14 cellular contexts compared by ENCODE assay signal in the genomic region with DNA sequence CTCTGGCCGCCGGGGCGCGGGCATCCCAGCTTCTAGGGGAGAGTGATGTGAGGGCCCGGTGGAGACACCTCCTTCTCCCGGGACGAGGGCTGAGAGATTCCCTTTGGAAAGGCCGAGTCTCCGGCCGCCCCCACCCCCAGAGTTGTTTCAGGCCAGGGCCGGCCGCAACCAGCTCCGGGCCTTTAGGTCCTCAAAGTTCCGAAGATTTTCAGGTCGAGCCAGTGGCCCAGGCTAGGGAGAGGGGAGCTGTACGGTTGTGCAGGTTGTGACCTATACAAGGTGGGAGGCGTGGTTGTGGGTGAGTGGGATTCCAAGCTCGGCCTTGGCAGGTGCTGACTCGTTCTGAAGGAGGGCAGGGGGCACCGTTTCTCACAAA. TPM values are rescaled to one million over a fixed set of nuclear protein-coding genes. Genes with fewer than 3 reads are reported as not detected.
DNase-seq lines count a peak whose midpoint lies in the region; ATAC-seq, FAIRE-seq and TF ChIP-seq lines count a peak whose summit lies in the region.
"Had no signal": no experiment of that assay in that cellular context is flagged by ENCODE, and none has a peak within 500 bp of the region (broad histone marks: within the 10 kb centered on the region; RNA-seq: fewer than 3 reads in every experiment).

No MANE protein-coding gene starts in this region.

- H3K27me3 ChIP-seq in Peyer's patch (peaks cover 0 to 12% of the 10 kb centered on the region in 2 donors), heart right ventricle (peaks cover 0 to 51% (median 21%) of the 10 kb centered on the region in 7 donors), HepG2 (ENCODE audit: control insufficient read depth in 1 of 2, insufficient read depth in 2 of 2, low read length in 2 of 2) (peaks cover 9 to 52% of the 10 kb centered on the region in 2 experiments; a peak in 4 of 5 replicates)

- no peak for TF ChIP-seq CTCF in AG09309 (IDR thresholded peaks at IDR 0.05; ENCODE audit: control insufficient read depth, insufficient read depth, low read depth, low read length, missing control alignments)
- no peak for TF ChIP-seq CTCF in Peyer's patch (IDR thresholded peaks at IDR 0.05)
- TF ChIP-seq CTCF in heart right ventricle (IDR thresholded peaks at IDR 0.05): no peak
- TF ChIP-seq CTCF in osteocyte (IDR thresholded peaks at IDR 0.05): no peak
- no peak for TF ChIP-seq CTCF in HepG2 (CRISPR knock-in tag; IDR thresholded peaks at IDR 0.05)

- no peak for TF ChIP-seq RAD21 in HepG2 (CRISPR knock-in tag; IDR thresholded peaks at IDR 0.05)

- H3K4me1 ChIP-seq in Peyer's patch: peaks cover 0 to 13% (median 4%) of the 10 kb centered on the region in 4 donors
- peaks cover 6 to 39% (median 25%) of the 10 kb centered on the region in 9 donors for H3K4me1 ChIP-seq in heart right ventricle
- peaks cover 51% of the 10 kb centered on the region for H3K4me1 ChIP-seq in HepG2 (ENCODE audit: insufficient read depth, low read length)

- CTCF ChIA-PET in HepG2 (lab: Yijun Ruan, JAX; ENCODE audit: low intra/inter-chr PET ratio, low total read pairs): no interaction called here

- FAIRE-seq in HepG2 (lab: Jason Lieb, UNC): no peak

- BruUV-seq in HepG2 (replicated peaks; lab: Mats Ljungman, UMichigan): no TSS peak

- no peaks in the 10 kb centered on the region for H3K79me2 ChIP-seq in HepG2 (ENCODE audit: insufficient read depth, low read length)

- H3K4me3 Mint-ChIP-seq in osteocyte (ENCODE audit: unreplicated experiment): peak overlapping the region; percentile 27

- H3K4me2 ChIP-seq in HepG2 (ENCODE audit: low read depth, low read length): no peak overlapping the region; the same call in 1 of the 2 replicates

- TF ChIP-seq POLR2A in Peyer's patch (IDR thresholded peaks at IDR 0.05) (no peak), HepG2 (IDR thresholded peaks at IDR 0.05; ENCODE audit: insufficient read depth in 1 of 2, low read depth in 2 of 2, low read length in 2 of 2) (no peak)

- POLR2A ChIA-PET in HepG2 (lab: Yijun Ruan, JAX): no interaction called here

- H3K9me3 Mint-ChIP-seq in osteocyte (ENCODE audit: unreplicated experiment): no peaks in the 10 kb centered on the region
- H3K9me3 Mint-ChIP-seq: activated B cell treated with CpG ODN at 0.5 μM for 24 hours had no signal

- H3K9me3 ChIP-seq in Peyer's patch (no peaks in the 10 kb centered on the region), heart right ventricle (no peaks in the 10 kb centered on the region), HepG2 (ENCODE audit: low read length) (no peaks in the 10 kb centered on the region)

- H3K27ac ChIP-seq in Peyer's patch: no peak overlapping the region
- peak overlapping the region in 2 of 10 donors; percentile 43 to 47 for H3K27ac ChIP-seq in heart right ventricle
- no peak overlapping the region for H3K27ac ChIP-seq in HepG2 (ENCODE audit: extremely low read length, insufficient read depth, low read length)

- H3K27me3 Mint-ChIP-seq in osteocyte (ENCODE audit: unreplicated experiment): peaks cover 5% of the 10 kb centered on the region

- no peak overlapping the region for H3K9ac ChIP-seq in HepG2 (ENCODE audit: insufficient read depth, low read depth, low read length)

- H3K4me3 ChIP-seq in AG09309 (ENCODE audit: control insufficient read depth, low read depth, low read length) (peak overlapping the region; percentile 48), Peyer's patch (peak overlapping the region; percentile 21 to 46 (median 40)), heart right ventricle (peak overlapping the region; percentile 29 to 63 (median 51)), HepG2 (replicated peaks in 1 of 3; ENCODE audit: insufficient read depth in 1 of 3, low read depth in 2 of 3, low read length in 3 of 3) (no peak overlapping the region)

- H4K20me1 ChIP-seq in HepG2 (ENCODE audit: insufficient read depth, low read length): no peaks in the 10 kb centered on the region

- TF ChIP-seq EP300 in HepG2 (IDR thresholded peaks at IDR 0.05; ENCODE audit: low read depth in 2 of 2, low read length in 2 of 2): no peak
- no peak for TF ChIP-seq EP300 in HepG2 (CRISPR knock-in tag; IDR thresholded peaks at IDR 0.05; ENCODE audit: borderline replicate concordance)

- peaks cover 46% of the 10 kb centered on the region for H3K4me1 Mint-ChIP-seq in osteocyte (ENCODE audit: unreplicated experiment)

- no peak overlapping the region for H3K27ac Mint-ChIP-seq in osteocyte (ENCODE audit: unreplicated experiment)
- H3K27ac Mint-ChIP-seq: activated B cell treated with CpG ODN at 0.5 μM for 24 hours; CD4-positive, alpha-beta memory T cell had no signal

- no peak overlapping the region for H2AFZ ChIP-seq in HepG2 (ENCODE audit: low read length)

- whole genome bisulfite sequencing in heart right ventricle, 2 donors: 27 to 32% methylated on average over 20 of the region's 20 CpGs
- WGBS in HepG2 (ENCODE audit: low lambda C conversion rate): 55% methylated on average over 13 of the region's 20 CpGs

- H3K36me3 ChIP-seq in Peyer's patch (no peaks in the 10 kb centered on the region), heart right ventricle (no peaks in the 10 kb centered on the region), HepG2 (replicated peaks in 1 of 2; ENCODE audit: control insufficient read depth in 1 of 2, insufficient read depth in 2 of 2, low read length in 2 of 2) (no peaks in the 10 kb centered on the region)

- H3K36me3 Mint-ChIP-seq in osteocyte (ENCODE audit: unreplicated experiment): no peaks in the 10 kb centered on the region
- H3K36me3 Mint-ChIP-seq: CD4-positive, alpha-beta memory T cell had no signal

- in situ Hi-C loops in HepG2 (cut with HindIII; ENCODE audit: extremely low pct_ligation_motif_present, low pct_unique_long_range_greater_than_20kb): no loop called here

- intact Hi-C loops in heart right ventricle (cut with DNase I): no loop called here
- intact Hi-C loops in HepG2 (cut with micrococcal nuclease; ENCODE audit: unreplicated experiment): no loop called here

- ATAC-seq in heart right ventricle (peak in 2 of 8 donors; percentile 10 to 11), HepG2 (no peak)

- no peak for DNase-seq in AG09309 (ENCODE audit: low read depth)
- DNase-seq in Peyer's patch: no peak
- no peak for DNase-seq in heart right ventricle
- DNase-seq in osteocyte (ENCODE audit: extremely low spot score, unreplicated experiment): no peak
- DNase-seq in NCI-H2196 (lab: John Stamatoyannopoulos, UW; ENCODE audit: unreplicated experiment): no peak
- no peak for DNase-seq in DMS79 treated with DMSO at 0.1 percent for 48 hours (lab: John Stamatoyannopoulos, UW)
- DNase-seq in HepG2 (ENCODE audit: low spot score): no peak
- no peak for DNase-seq in amniotic stem cell (lab: John Stamatoyannopoulos, UW)
- DNase-seq: activated B cell treated with CpG ODN at 0.5 μM for 24 hours; activated gamma-delta T cell; CD4-positive, alpha-beta memory T cell; MM.1S had no signal

RNA-seq across cellular contexts. Expression of gene ANKRD33, which starts 18.4 kb away (rescaled TPM):
- total RNA-seq in Peyer's patch (not detected), heart right ventricle (not detected), osteocyte (not detected in 2 replicates), HepG2 (2016; rRNA removed; fragmentation: Illumina TruSeq; extraction: Trizol) (not detected in 2 replicates)
- polyA plus RNA-seq in heart right ventricle (under 1 TPM in 1 of 2 donors, not detected in 1; 0.01 TPM), HepG2 (2011; rRNA removed) (0.04 and 0.07 TPM in 2 replicates)
- not detected in 2 replicates for total RNA-seq in HepG2 (2016; cell fraction: cytosol; rRNA removed; fragmentation: Illumina TruSeq; extraction: Trizol; ENCODE audit: low read depth)
- total RNA-seq in HepG2 (2016; cell fraction: insoluble cytoplasmic fraction; rRNA removed; fragmentation: Illumina TruSeq; extraction: Trizol): not detected in 2 replicates
- not detected in 2 replicates for total RNA-seq in HepG2 (2016; cell fraction: membrane; rRNA removed; fragmentation: Illumina TruSeq; extraction: Trizol)
- not detected in 2 replicates for total RNA-seq in HepG2 (2016; cell fraction: nucleus; rRNA removed; fragmentation: Illumina TruSeq; extraction: Trizol)
- polyA plus RNA-seq in HepG2 (2011; cell fraction: cytosol; rRNA removed): 0.03 and 0.04 TPM in 2 replicates
- polyA plus RNA-seq in HepG2 (2011; cell fraction: nucleus; rRNA removed): 0.16 and 0.33 TPM in 2 replicates
- polyA plus RNA-seq in HepG2 (2012): not detected in 2 replicates
- not detected in 2 replicates for polyA plus RNA-seq in HepG2 (2016; cell fraction: cytosol; fragmentation: Illumina TruSeq; extraction: Trizol; ENCODE audit: low read depth)
- polyA plus RNA-seq in HepG2 (2016; cell fraction: insoluble cytoplasmic fraction; fragmentation: Illumina TruSeq; extraction: Trizol; ENCODE audit: low read depth): not detected in 2 replicates
- not detected in 2 replicates for polyA plus RNA-seq in HepG2 (2016; cell fraction: membrane; fragmentation: Illumina TruSeq; extraction: Trizol; ENCODE audit: low read depth)
- polyA plus RNA-seq in HepG2 (2016; cell fraction: nucleus; fragmentation: Illumina TruSeq; extraction: Trizol; ENCODE audit: insufficient read depth, low read depth): not detected in 2 replicates
- 0.05 and 0.18 TPM in 2 replicates for polyA minus RNA-seq in HepG2 (2011; rRNA and poly(A)+ RNA removed; ENCODE audit: low replicate concordance)
- polyA minus RNA-seq in HepG2 (2011; cell fraction: cytosol; rRNA and poly(A)+ RNA removed): not detected in 2 replicates
- polyA minus RNA-seq in HepG2 (2011; cell fraction: nucleus; rRNA and poly(A)+ RNA removed): not detected in 2 replicates
- total RNA-seq: activated B cell treated with CpG ODN at 0.5 μM for 24 hours; CD4-positive, alpha-beta memory T cell; myocyte; OCI-LY7 had no signal
- polyA plus RNA-seq: CD4-positive, alpha-beta memory T cell had no signal

RNA-seq across cellular contexts. Expression of gene FIGNL2, which starts 21.0 kb away (rescaled TPM):
- under 1 TPM in 1 of 4 donors, not detected in 3; 0.19 TPM for total RNA-seq in Peyer's patch
- under 1 TPM; 0.24 to 0.69 (median 0.41) TPM for total RNA-seq in heart right ventricle
- under 1 TPM; 0.22 TPM for polyA plus RNA-seq in heart right ventricle
- total RNA-seq in osteocyte: 0.08 TPM in 2 replicates
- total RNA-seq in HepG2 (2016; rRNA removed; fragmentation: Illumina TruSeq; extraction: Trizol): 0.76 and 1.00 TPM in 2 replicates
- 0.10 and 0.18 TPM in 2 replicates for total RNA-seq in HepG2 (2016; cell fraction: cytosol; rRNA removed; fragmentation: Illumina TruSeq; extraction: Trizol; ENCODE audit: low read depth)
- total RNA-seq in HepG2 (2016; cell fraction: insoluble cytoplasmic fraction; rRNA removed; fragmentation: Illumina TruSeq; extraction: Trizol): 0.73 and 1.2 TPM in 2 replicates
- 0.53 and 0.62 TPM in 2 replicates for total RNA-seq in HepG2 (2016; cell fraction: membrane; rRNA removed; fragmentation: Illumina TruSeq; extraction: Trizol)
- total RNA-seq in HepG2 (2016; cell fraction: nucleus; rRNA removed; fragmentation: Illumina TruSeq; extraction: Trizol): 0.56 and 0.78 TPM in 2 replicates
- 0.82 and 1.2 TPM in 2 replicates for polyA plus RNA-seq in HepG2 (2011; rRNA removed)
- polyA plus RNA-seq in HepG2 (2011; cell fraction: cytosol; rRNA removed): 0.99 and 1.2 TPM in 2 replicates
- polyA plus RNA-seq in HepG2 (2011; cell fraction: nucleus; rRNA removed): 0.87 and 1.0 TPM in 2 replicates
- polyA plus RNA-seq in HepG2 (2012): 0.51 TPM in 2 replicates
- 0.06 and 0.07 TPM in 2 replicates for polyA plus RNA-seq in HepG2 (2016; cell fraction: cytosol; fragmentation: Illumina TruSeq; extraction: Trizol; ENCODE audit: low read depth)
- polyA plus RNA-seq in HepG2 (2016; cell fraction: insoluble cytoplasmic fraction; fragmentation: Illumina TruSeq; extraction: Trizol; ENCODE audit: low read depth): 1.6 TPM in 2 replicates
- polyA plus RNA-seq in HepG2 (2016; cell fraction: membrane; fragmentation: Illumina TruSeq; extraction: Trizol; ENCODE audit: low read depth): 0.46 and 0.47 TPM in 2 replicates
- polyA plus RNA-seq in HepG2 (2016; cell fraction: nucleus; fragmentation: Illumina TruSeq; extraction: Trizol; ENCODE audit: insufficient read depth, low read depth): 1.3 and 1.4 TPM in 2 replicates
- polyA minus RNA-seq in HepG2 (2011; rRNA and poly(A)+ RNA removed; ENCODE audit: low replicate concordance): 1.9 TPM in 1 of 2 replicates, not detected in the other
- polyA minus RNA-seq in HepG2 (2011; cell fraction: cytosol; rRNA and poly(A)+ RNA removed): 0.99 and 1.1 TPM in 2 replicates
- 0.50 and 0.77 TPM in 2 replicates for polyA minus RNA-seq in HepG2 (2011; cell fraction: nucleus; rRNA and poly(A)+ RNA removed)
- total RNA-seq: OCI-LY7 had no signal

RNA-seq across cellular contexts. Expression of gene ACVRL1, which starts 37.8 kb away (rescaled TPM):
- 100 to 1,000 TPM in 1 of 4 donors, 10 to 100 TPM in 3; 46.4 to 169 (median 56.8) TPM for total RNA-seq in Peyer's patch
- 10 to 100 TPM; 16.6 to 68.0 (median 26.3) TPM for total RNA-seq in heart right ventricle
- polyA plus RNA-seq in heart right ventricle: 10 to 100 TPM; 33.8 to 38.1 TPM
- not detected in 2 replicates for total RNA-seq in osteocyte
- not detected in 2 replicates for total RNA-seq in HepG2 (2016; rRNA removed; fragmentation: Illumina TruSeq; extraction: Trizol)
- not detected in 2 replicates for total RNA-seq in HepG2 (2016; cell fraction: cytosol; rRNA removed; fragmentation: Illumina TruSeq; extraction: Trizol; ENCODE audit: low read depth)
- not detected in 2 replicates for total RNA-seq in HepG2 (2016; cell fraction: insoluble cytoplasmic fraction; rRNA removed; fragmentation: Illumina TruSeq; extraction: Trizol)
- not detected in 2 replicates for total RNA-seq in HepG2 (2016; cell fraction: membrane; rRNA removed; fragmentation: Illumina TruSeq; extraction: Trizol)
- not detected in 2 replicates for total RNA-seq in HepG2 (2016; cell fraction: nucleus; rRNA removed; fragmentation: Illumina TruSeq; extraction: Trizol)
- polyA plus RNA-seq in HepG2 (2011; rRNA removed): not detected in 2 replicates
- not detected in 2 replicates for polyA plus RNA-seq in HepG2 (2011; cell fraction: cytosol; rRNA removed)
- not detected in 2 replicates for polyA plus RNA-seq in HepG2 (2011; cell fraction: nucleus; rRNA removed)
- polyA plus RNA-seq in HepG2 (2012): not detected in 2 replicates
- not detected in 2 replicates for polyA plus RNA-seq in HepG2 (2016; cell fraction: cytosol; fragmentation: Illumina TruSeq; extraction: Trizol; ENCODE audit: low read depth)
- not detected in 2 replicates for polyA plus RNA-seq in HepG2 (2016; cell fraction: insoluble cytoplasmic fraction; fragmentation: Illumina TruSeq; extraction: Trizol; ENCODE audit: low read depth)
- polyA plus RNA-seq in HepG2 (2016; cell fraction: membrane; fragmentation: Illumina TruSeq; extraction: Trizol; ENCODE audit: low read depth): not detected in 2 replicates
- not detected in 2 replicates for polyA plus RNA-seq in HepG2 (2016; cell fraction: nucleus; fragmentation: Illumina TruSeq; extraction: Trizol; ENCODE audit: insufficient read depth, low read depth)
- 0.05 TPM in 1 of 2 replicates, not detected in the other for polyA minus RNA-seq in HepG2 (2011; rRNA and poly(A)+ RNA removed; ENCODE audit: low replicate concordance)
- not detected in 2 replicates for polyA minus RNA-seq in HepG2 (2011; cell fraction: cytosol; rRNA and poly(A)+ RNA removed)
- polyA minus RNA-seq in HepG2 (2011; cell fraction: nucleus; rRNA and poly(A)+ RNA removed): not detected in 2 replicates
- total RNA-seq: activated B cell treated with CpG ODN at 0.5 μM for 24 hours, OCI-LY7 had no signal
- polyA plus RNA-seq: CD4-positive, alpha-beta memory T cell had no signal

Comparison
In these comparisons a context has a peak if more than half of its experiments do, and no peak if none do; other contexts are left out.
1. H3K4me3 ChIP-seq: peak in AG09309 (single experiment), Peyer's patch (4 of 4) and heart right ventricle (10 of 10); none in HepG2 (0 of 3).
2. RNA of gene ACVRL1, which starts 37.8 kb away (total RNA-seq): 46.4 to 169 TPM in Peyer's patch and 16.6 to 68.0 TPM in heart right ventricle; not detected in osteocyte and not detected in HepG2; every median in the first group is over 10 times any median in the second.